9 cellular contexts compared by ENCODE assay signal in genomic region chr3:57910988-57911387, GRCh38.
DNase-seq lines count a peak whose midpoint lies in the region; ATAC-seq and TF ChIP-seq lines count a peak whose summit lies in the region.
"Had no signal": no experiment of that assay in that cellular context is flagged by ENCODE, and none has a peak within 500 bp of the region (broad histone marks: within the 10 kb centered on the region; RNA-seq: fewer than 3 reads in every experiment).

No MANE protein-coding gene starts in this region.

- POLR2A ChIA-PET in CD4-positive, alpha-beta T cell (lab: Charles Lee), result no interaction called here

- CTCF ChIA-PET in CD4-positive, alpha-beta T cell (lab: Charles Lee), result interaction anchor here (0.9 kb wide), 1 partner anchor 514 kb away, joined by 3 read pairs; no protein-coding TSS in a partner anchor

- no peaks in the 10 kb centered on the region for H3K4me1 Mint-ChIP-seq in CD4-positive, alpha-beta T cell (ENCODE audit: low read depth)
- H3K4me1 Mint-ChIP-seq in activated CD4-positive, alpha-beta T cell treated with anti-CD3 and anti-CD28 coated beads, Interleukin-2, amount 10 ng/mL, durations not matched to agents 24 days and 14 days, result no peaks in the 10 kb centered on the region
- H3K4me1 Mint-ChIP-seq: IgD-negative memory B cell had no signal

- DNase-seq in CD4-positive, alpha-beta T cell, result peak in 5 of 10 experiments; percentile 2 to 8 (median 2)
- no peak for DNase-seq in HFF-Myc (ENCODE audit: extremely low read depth, low read depth)
- peak; percentile 66 for DNase-seq in activated CD4-positive, alpha-beta T cell treated with anti-CD3 and anti-CD28 coated beads, Interleukin-2, amount 10 ng/mL, durations not matched to agents 24 days and 14 days
- DNase-seq in kidney epithelial cell (ENCODE audit: low read depth), result no peak
- no peak for DNase-seq in NCI-H187 (lab: John Stamatoyannopoulos, UW)
- DNase-seq in T-helper 9 cell, result no peak

- intact Hi-C loops in CD4-positive, alpha-beta T cell (cut with DNase I, micrococcal nuclease), result loop anchor here in 1 of 2 experiments (10.0 kb wide), 1 partner anchor 516 kb away; no protein-coding TSS in a partner anchor
- intact Hi-C loops in activated CD4-positive, alpha-beta T cell treated with anti-CD3 and anti-CD28 coated beads, Interleukin-2, amount 10 ng/mL, durations not matched to agents 24 days and 14 days (cut with micrococcal nuclease), result no loop called here

- peaks cover 1% of the 10 kb centered on the region for H3K36me3 ChIP-seq in kidney epithelial cell (ENCODE audit: control insufficient read depth, insufficient read depth, low read length)

- TF ChIP-seq CTCF in CD4-positive, alpha-beta T cell (IDR thresholded peaks at IDR 0.05), result peak; percentile 56
- TF ChIP-seq CTCF in HFF-Myc (IDR thresholded peaks at IDR 0.05; ENCODE audit: low read depth, low read length, missing control alignments) (peak; percentile 41), kidney epithelial cell (IDR thresholded peaks at IDR 0.05; ENCODE audit: insufficient read depth, low read length, poor library complexity, severe bottlenecking) (peak; percentile 59)

- no peaks in the 10 kb centered on the region for H3K27me3 Mint-ChIP-seq in CD4-positive, alpha-beta T cell
- H3K27me3 Mint-ChIP-seq in activated CD4-positive, alpha-beta T cell treated with anti-CD3 and anti-CD28 coated beads, Interleukin-2, amount 10 ng/mL, durations not matched to agents 24 days and 14 days, result no peaks in the 10 kb centered on the region
- H3K27me3 Mint-ChIP-seq: IgD-negative memory B cell had no signal

- no peak overlapping the region for H3K27ac Mint-ChIP-seq in CD4-positive, alpha-beta T cell
- H3K27ac Mint-ChIP-seq in activated CD4-positive, alpha-beta T cell treated with anti-CD3 and anti-CD28 coated beads, Interleukin-2, amount 10 ng/mL, durations not matched to agents 24 days and 14 days, result no peak overlapping the region
- H3K27ac Mint-ChIP-seq: IgD-negative memory B cell had no signal

- H3K4me3 Mint-ChIP-seq in CD4-positive, alpha-beta T cell, result no peak overlapping the region
- H3K4me3 Mint-ChIP-seq in activated CD4-positive, alpha-beta T cell treated with anti-CD3 and anti-CD28 coated beads, Interleukin-2, amount 10 ng/mL, durations not matched to agents 24 days and 14 days, result no peak overlapping the region
- H3K4me3 Mint-ChIP-seq: IgD-negative memory B cell had no signal

- H3K27ac ChIP-seq in CD4-positive, alpha-beta T cell (ENCODE audit: low read depth, low read length), result no peak overlapping the region

- ATAC-seq in CD4-positive, alpha-beta T cell (ENCODE audit: poor library complexity), result no peak
- ATAC-seq in HG02884 (IDR thresholded peaks at IDR 0.05; ENCODE audit: unreplicated experiment) (no peak), HG03521 (IDR thresholded peaks at IDR 0.05; ENCODE audit: unreplicated experiment) (no peak)

- H3K9me3 Mint-ChIP-seq in CD4-positive, alpha-beta T cell, result no peaks in the 10 kb centered on the region
- H3K9me3 Mint-ChIP-seq in activated CD4-positive, alpha-beta T cell treated with anti-CD3 and anti-CD28 coated beads, Interleukin-2, amount 10 ng/mL, durations not matched to agents 24 days and 14 days, result no peaks in the 10 kb centered on the region
- H3K9me3 Mint-ChIP-seq: IgD-negative memory B cell had no signal

- no peaks in the 10 kb centered on the region for H3K27me3 ChIP-seq in CD4-positive, alpha-beta T cell (ENCODE audit: control insufficient read depth, insufficient read depth, low read length)
- H3K27me3 ChIP-seq in kidney epithelial cell (ENCODE audit: control insufficient read depth, insufficient read depth, low read length), result no peaks in the 10 kb centered on the region

- H3K4me3 ChIP-seq in HFF-Myc (replicated peaks; ENCODE audit: low read depth, low read length) (no peak overlapping the region), kidney epithelial cell (ENCODE audit: low read depth, low read length) (no peak overlapping the region)

- H3K36me3 Mint-ChIP-seq in CD4-positive, alpha-beta T cell (ENCODE audit: low read depth), result peaks cover 76% of the 10 kb centered on the region
- H3K36me3 Mint-ChIP-seq in activated CD4-positive, alpha-beta T cell treated with anti-CD3 and anti-CD28 coated beads, Interleukin-2, amount 10 ng/mL, durations not matched to agents 24 days and 14 days (ENCODE audit: low read depth), result peaks cover 25% of the 10 kb centered on the region

- H3K9me3 ChIP-seq in CD4-positive, alpha-beta T cell (ENCODE audit: control insufficient read depth, low read length), result no peaks in the 10 kb centered on the region
